ENCODE assay signal across 22 cellular contexts in the genomic region with DNA sequence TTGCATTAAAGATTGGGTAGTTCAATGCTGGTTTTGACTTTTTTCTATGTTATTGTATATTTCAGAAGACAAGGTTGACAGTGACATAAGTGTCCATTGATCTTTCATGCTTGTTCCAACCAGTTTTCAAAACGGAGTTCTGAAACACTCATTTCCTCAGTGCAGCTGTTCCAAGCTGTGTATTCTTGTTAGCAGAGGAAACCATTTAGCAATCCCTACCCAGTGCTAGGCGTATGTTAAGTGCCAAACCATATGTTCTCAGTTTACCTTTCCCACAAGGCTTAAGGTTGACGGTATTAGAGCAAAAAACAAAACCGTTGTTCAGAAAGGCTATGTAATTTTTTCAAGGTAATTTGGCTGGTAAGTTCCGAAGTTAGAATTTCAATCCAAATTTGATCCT. TPM values are rescaled to one million over a fixed set of nuclear protein-coding genes. Genes with fewer than 3 reads are reported as not detected.
A peak's percentile ranks its signal among the peaks of the same experiment; 100 is the strongest.
DNase-seq lines count a peak whose midpoint lies in the region; ATAC-seq and TF ChIP-seq lines count a peak whose summit lies in the region.
"Had no signal": no experiment of that assay in that cellular context is flagged by ENCODE, and none has a peak within 500 bp of the region (broad histone marks: within the 10 kb centered on the region; RNA-seq: fewer than 3 reads in every experiment).

No MANE protein-coding gene starts in this region.

- H3K4me1 ChIP-seq in Karpas-422 (ENCODE audit: low read length): peaks cover 68% of the 10 kb centered on the region
- H3K4me1 ChIP-seq in right cardiac atrium (ENCODE audit: control insufficient read depth, insufficient read depth, low read length): peaks cover 3% of the 10 kb centered on the region

- POLR2A ChIA-PET in activated B cell treated with CpG ODN at 0.5 μM for 24 hours (lab: Charles Lee): no interaction called here

- no peak overlapping the region for H2AFZ ChIP-seq in Karpas-422 (ENCODE audit: low read length)
- H2AFZ ChIP-seq: PC-9 had no signal

- H3K4me1 Mint-ChIP-seq in activated B cell treated with CpG ODN at 0.5 μM for 24 hours (peaks cover 44% of the 10 kb centered on the region), progenitor cell of endocrine pancreas (ENCODE audit: low read depth) (peaks cover 5% of the 10 kb centered on the region)

- no peaks in the 10 kb centered on the region for H3K27me3 Mint-ChIP-seq in activated B cell treated with CpG ODN at 0.5 μM for 24 hours
- H3K27me3 Mint-ChIP-seq in progenitor cell of endocrine pancreas: no peaks in the 10 kb centered on the region

- no peaks in the 10 kb centered on the region for H3K9me2 ChIP-seq in Karpas-422 (replicated peaks; ENCODE audit: insufficient read depth, low read length)

- H3K9me3 ChIP-seq in Karpas-422 (ENCODE audit: low read length): no peaks in the 10 kb centered on the region
- H3K9me3 ChIP-seq in right cardiac atrium (ENCODE audit: control insufficient read depth, low read length): no peaks in the 10 kb centered on the region
- H3K9me3 ChIP-seq: BE2C, MG63, SJCRH30 had no signal

- H3K27me3 ChIP-seq in Karpas-422 (ENCODE audit: low read length) (no peaks in the 10 kb centered on the region), right cardiac atrium (ENCODE audit: control insufficient read depth, insufficient read depth) (no peaks in the 10 kb centered on the region)
- H3K27me3 ChIP-seq: BE2C, MG63, SJCRH30 had no signal

- H3K27ac ChIP-seq in Karpas-422 (ENCODE audit: low read length) (peak overlapping the region; percentile 5; the same call in 1 of the 2 replicates), right cardiac atrium (ENCODE audit: low read length) (no peak overlapping the region)
- H3K27ac ChIP-seq: 22Rv1, PC-9, SJCRH30 had no signal

- WGBS in right cardiac atrium: 78% methylated on average over 5 of the region's 5 CpGs

- H3K36me3 ChIP-seq in Karpas-422 (ENCODE audit: insufficient read depth, low read length): peaks cover 88% of the 10 kb centered on the region
- H3K36me3 ChIP-seq: SJCRH30 had no signal

- TF ChIP-seq CTCF in activated B cell treated with CpG ODN at 0.5 μM for 24 hours (IDR thresholded peaks at IDR 0.05): no peak
- TF ChIP-seq CTCF in progenitor cell of endocrine pancreas (IDR thresholded peaks at IDR 0.05; ENCODE audit: unreplicated experiment): no peak

- peaks cover 12% of the 10 kb centered on the region; the same call in 1 of the 2 replicates for H4K20me1 ChIP-seq in Karpas-422 (ENCODE audit: insufficient read depth, low read depth, low read length)

- H3K4me3 ChIP-seq in Karpas-422 (ENCODE audit: low read length): no peak overlapping the region
- no peak overlapping the region for H3K4me3 ChIP-seq in right cardiac atrium (ENCODE audit: low read length)
- H3K4me3 ChIP-seq: MG63, PC-9, SJCRH30 had no signal

- peak overlapping the region; percentile 37 for H3K27ac Mint-ChIP-seq in activated B cell treated with CpG ODN at 0.5 μM for 24 hours
- peak overlapping the region; percentile 3 for H3K27ac Mint-ChIP-seq in progenitor cell of endocrine pancreas

- H3K79me2 ChIP-seq in Karpas-422 (ENCODE audit: low read length): peaks cover 98% of the 10 kb centered on the region

- H3K9me3 Mint-ChIP-seq in activated B cell treated with CpG ODN at 0.5 μM for 24 hours (no peaks in the 10 kb centered on the region), progenitor cell of endocrine pancreas (ENCODE audit: low read depth) (no peaks in the 10 kb centered on the region)

- ATAC-seq in activated B cell treated with CpG ODN at 0.5 μM for 24 hours (ENCODE audit: low read depth): no peak
- ATAC-seq in GM18907 (IDR thresholded peaks at IDR 0.05; ENCODE audit: unreplicated experiment): no peak
- no peak for ATAC-seq in right cardiac atrium
- ATAC-seq: HCT116, Right ventricle myocardium inferior had no signal

- CTCF ChIA-PET in activated B cell treated with CpG ODN at 0.5 μM for 24 hours (lab: Charles Lee): interaction anchor here (1.6 kb wide), 1 partner anchor 60 kb away, joined by 4 read pairs; no protein-coding TSS in a partner anchor

- no peak overlapping the region for H3K4me2 ChIP-seq in Karpas-422 (ENCODE audit: low read depth, low read length, poor library complexity, severe bottlenecking)
- H3K4me2 ChIP-seq: PC-9 had no signal

- DNase-seq in DMS 273 (lab: John Stamatoyannopoulos, UW; ENCODE audit: unreplicated experiment): peak; percentile 30
- no peak for DNase-seq in DMS 273 treated with DMSO at 0.1 percent for 48 hours (lab: John Stamatoyannopoulos, UW)
- no peak for DNase-seq in Karpas-422
- DNase-seq in activated B cell treated with CpG ODN at 0.5 μM for 24 hours: no peak
- DNase-seq in progenitor cell of endocrine pancreas (ENCODE audit: low spot score, unreplicated experiment): no peak
- no peak for DNase-seq in retina
- no peak for DNase-seq in right cardiac atrium
- DNase-seq: BE2C, Calu3, KBM-7, MG63, NCI-H1105 treated with DMSO at 0.1 percent for 48 hours, NCI-H2081, NCI-H446, NCI-H524 treated with DMSO at 0.1 percent for 48 hours, NCI-H774, PC-9 had no signal

- no peak overlapping the region for H3K4me3 Mint-ChIP-seq in activated B cell treated with CpG ODN at 0.5 μM for 24 hours
- no peak overlapping the region for H3K4me3 Mint-ChIP-seq in progenitor cell of endocrine pancreas (ENCODE audit: low read depth)

- intact Hi-C loops in activated B cell treated with CpG ODN at 0.5 μM for 24 hours (cut with micrococcal nuclease): loop anchor here (1.0 kb wide), 1 partner anchor 8 kb away; no protein-coding TSS in a partner anchor
- intact Hi-C loops in right cardiac atrium (cut with DNase I): no loop called here

- no peak overlapping the region for H3K9ac ChIP-seq in Karpas-422 (ENCODE audit: low read length)

- H3K36me3 Mint-ChIP-seq in activated B cell treated with CpG ODN at 0.5 μM for 24 hours (ENCODE audit: low read depth) (peaks cover 71% of the 10 kb centered on the region), progenitor cell of endocrine pancreas (ENCODE audit: insufficient read depth) (peaks cover 29% of the 10 kb centered on the region)

RNA-seq across cellular contexts. Expression of gene ATOSA, which starts 9.1 kb away (rescaled TPM):
- total RNA-seq in Karpas-422 (2014; rRNA removed; shearing (Covaris generic); ENCODE audit: low replicate concordance): 107 and 255 TPM in 2 replicates
- total RNA-seq in activated B cell treated with CpG ODN at 0.5 μM for 24 hours (73.8 and 96.8 TPM in 2 replicates), progenitor cell of endocrine pancreas (56.9 and 61.8 TPM in 2 replicates), right cardiac atrium (10 to 100 TPM; 29.3 to 51.7 (median 33.1) TPM)
- 38.1 TPM for polyA plus RNA-seq in right cardiac atrium
